ENCODE assay signal across 26 cellular contexts in genomic region chr6:139912735-139913400, GRCh38.
"Had no signal": no experiment of that assay in that cellular context is flagged by ENCODE, and none has a peak within 500 bp of the region (broad histone marks: within the 10 kb centered on the region; RNA-seq: fewer than 3 reads in every experiment).

No MANE protein-coding gene starts in this region.

- H3K27me3 ChIP-seq: colonic mucosa, gastrocnemius medialis, suprapubic skin, tibial artery, upper lobe of right lung had no signal

- DNase-seq: activated CD4-positive, alpha-beta T cell treated with anti-CD3 and anti-CD28 coated beads for 36 hours; activated CD4-positive, CD25-positive, alpha-beta regulatory T cell; activated CD8-positive, alpha-beta memory T cell treated with anti-CD3 and anti-CD28 coated beads, Interleukin-2, amount 10 ng/mL, durations not matched to agents 7 days and 5 days; activated CD8-positive, alpha-beta T cell treated with anti-CD3 and anti-CD28 coated beads, Interleukin-2, amount 10 ng/mL, durations not matched to agents 7 days and 5 days; activated T-cell treated with anti-CD3 and anti-CD28 coated beads, Interleukin-2, amount 50 U/mL, for 48 hours; anterior cingulate cortex; colonic mucosa; dorsolateral prefrontal cortex; effector memory CD4-positive, alpha-beta T cell; gastrocnemius medialis; glutamatergic neuron; hippocampal formation; kidney; left colon; lower lobe of right lung; mesendoderm; small intestine; stimulated activated CD4-positive, alpha-beta T cell treated with anti-CD3 and anti-CD28 coated beads, Interleukin-1b, Interleukin-23, amount 100 ng/mL, for 48 hours; stimulated activated naive CD4-positive, alpha-beta T cell; T-helper 1 cell; tibial artery; upper lobe of right lung had no signal

- H3K4me1 ChIP-seq: colonic mucosa, gastrocnemius medialis, lower lobe of right lung, suprapubic skin, tibial artery, upper lobe of right lung had no signal

- H3K4me3 ChIP-seq: colonic mucosa, dorsolateral prefrontal cortex, gastrocnemius medialis, lower lobe of right lung, suprapubic skin, tibial artery, upper lobe of right lung had no signal

- H3K36me3 ChIP-seq: colonic mucosa, gastrocnemius medialis, lower lobe of right lung, suprapubic skin, tibial artery, upper lobe of right lung had no signal

- H3K27ac ChIP-seq: colonic mucosa, dorsolateral prefrontal cortex, gastrocnemius medialis, lower lobe of right lung, suprapubic skin, tibial artery, upper lobe of right lung had no signal

- ATAC-seq: activated CD4-positive, alpha-beta T cell treated with anti-CD3 and anti-CD28 coated beads for 36 hours; activated CD8-positive, alpha-beta memory T cell treated with anti-CD3 and anti-CD28 coated beads, Interleukin-2, amount 10 ng/mL, durations not matched to agents 7 days and 5 days; activated CD8-positive, alpha-beta T cell treated with anti-CD3 and anti-CD28 coated beads, Interleukin-2, amount 10 ng/mL, durations not matched to agents 7 days and 5 days; activated naive CD4-positive, alpha-beta T cell treated with anti-CD3 and anti-CD28 coated beads, Interleukin-2, amount 50 U/mL, for 72 hours; gastrocnemius medialis; left colon; lower lobe of right lung; natural killer cell treated with Interleukin-12 subunit alpha and Interleukin-12 subunit beta and Interleukin-15 and Interleukin-18, amount 100 ng/mL, for 72 hours; sciatic nerve; upper lobe of right lung had no signal

- H3K9me3 ChIP-seq: colonic mucosa, gastrocnemius medialis, lower lobe of right lung, suprapubic skin, tibial artery, upper lobe of right lung had no signal
